ENCODE assay signal across 11 cellular contexts in genomic region chr15:93467327-93467726, GRCh38.
DNase-seq lines count a peak whose midpoint lies in the region; ATAC-seq and TF ChIP-seq lines count a peak whose summit lies in the region.
"Had no signal": no experiment of that assay in that cellular context is flagged by ENCODE, and none has a peak within 500 bp of the region (broad histone marks: within the 10 kb centered on the region; RNA-seq: fewer than 3 reads in every experiment).

No MANE protein-coding gene starts in this region.

- H3K27me3 ChIP-seq in heart left ventricle, result peaks cover 0 to 2% (median 0%) of the 10 kb centered on the region in 9 donors
- H3K27me3 ChIP-seq in gastrocnemius medialis, result no peaks in the 10 kb centered on the region

- in situ Hi-C loops in gastrocnemius medialis (cut with MboI; ENCODE audit: low sequenced_read_pairs in 4 of 4), result loop anchor here in 1 of 4 donors (25.0 kb wide), 2 partner anchors 380 to 655 kb away; partner anchors contain the start of gene RGMA

- WGBS in heart left ventricle, 4 donors, result 16 to 40% (median 29%) methylated on average over 3 of the region's 3 CpGs

- no peak for TF ChIP-seq CTCF in heart left ventricle (IDR thresholded peaks at IDR 0.05)
- TF ChIP-seq CTCF in gastrocnemius medialis (IDR thresholded peaks at IDR 0.05 in 4 of 5, conservative IDR thresholded peaks at IDR 0.05 in 1 of 5), result peak in 1 of 5 experiments; percentile 17

- H3K36me3 ChIP-seq in heart left ventricle, result no peaks in the 10 kb centered on the region
- H3K36me3 ChIP-seq in gastrocnemius medialis, result no peaks in the 10 kb centered on the region

- peak; percentile 0 for DNase-seq in M059J (ENCODE audit: low read depth)
- peak; percentile 88 for DNase-seq in NCI-H82 treated with DMSO at 0.1 percent for 48 hours (lab: John Stamatoyannopoulos, UW; ENCODE audit: unreplicated experiment)
- peak; percentile 61 to 89 (median 75) for DNase-seq in heart left ventricle
- peak; percentile 96 to 98 for DNase-seq in gastrocnemius medialis
- no peak for DNase-seq in NK-92 treated with Interleukin-12 subunit alpha and Interleukin-12 subunit beta, amount 100 ng/mL, for 24 hours (lab: John Stamatoyannopoulos, UW)
- DNase-seq in foreskin melanocyte, result no peak
- DNase-seq: activated T-cell treated with anti-CD3 and anti-CD28 coated beads, Interleukin-2, amount 50 U/mL, for 1 hour; cortex of kidney; MM.1S had no signal

- ATAC-seq in heart left ventricle (peak; percentile 86 to 97 (median 96)), gastrocnemius medialis (peak; percentile 99 to 100), HG03520 (IDR thresholded peaks at IDR 0.05; ENCODE audit: unreplicated experiment) (no peak), GM21367 (IDR thresholded peaks at IDR 0.05; ENCODE audit: unreplicated experiment) (no peak)

- TF ChIP-seq POLR2A in heart left ventricle (IDR thresholded peaks at IDR 0.05) (no peak), gastrocnemius medialis (IDR thresholded peaks at IDR 0.05) (no peak)

- H3K9me3 ChIP-seq in heart left ventricle (no peaks in the 10 kb centered on the region), gastrocnemius medialis (no peaks in the 10 kb centered on the region)

- H3K4me3 ChIP-seq in heart left ventricle (no peak overlapping the region), gastrocnemius medialis (no peak overlapping the region)

- peaks cover 0 to 8% (median 0%) of the 10 kb centered on the region in 12 donors for H3K4me1 ChIP-seq in heart left ventricle
- peaks cover 11 to 22% of the 10 kb centered on the region in 2 donors for H3K4me1 ChIP-seq in gastrocnemius medialis

- H3K27ac ChIP-seq in heart left ventricle (peak overlapping the region in 1 of 12 donors; percentile 1), gastrocnemius medialis (peak overlapping the region; percentile 47 to 72 (median 70))

- intact Hi-C loops in heart left ventricle (cut with DNase I), result no loop called here
- intact Hi-C loops in gastrocnemius medialis (cut with DNase I; ENCODE audit: low total_unique reads), result loop anchor here (1.0 to 5.0 kb wide), 4 partner anchors 19 to 375 kb away; no protein-coding TSS in a partner anchor

Comparison
In these comparisons a context has a peak if more than half of its experiments do, and no peak if none do; other contexts are left out.
1. DNase-seq: peak in M059J (single experiment), NCI-H82 treated with DMSO at 0.1 percent for 48 hours (single experiment), heart left ventricle (5 of 5) and gastrocnemius medialis (2 of 2); none in NK-92 treated with Interleukin-12 subunit alpha and Interleukin-12 subunit beta, amount 100 ng/mL, for 24 hours (single experiment) and foreskin melanocyte (single experiment).
2. ATAC-seq: peak in heart left ventricle (4 of 4) and gastrocnemius medialis (2 of 2); none in HG03520 (single experiment) and GM21367 (single experiment).